ENCODE assay signal across 20 cellular contexts in genomic region chr3:24344784-24345439, GRCh38.
DNase-seq lines count a peak whose midpoint lies in the region; ATAC-seq and TF ChIP-seq lines count a peak whose summit lies in the region.
"Had no signal": no experiment of that assay in that cellular context is flagged by ENCODE, and none has a peak within 500 bp of the region (broad histone marks: within the 10 kb centered on the region; RNA-seq: fewer than 3 reads in every experiment).

No MANE protein-coding gene starts in this region.

- no peak overlapping the region for H3K18ac ChIP-seq in mesenchymal stem cell (ENCODE audit: low read depth in 1 of 2, low read length in 2 of 2)

- no peak overlapping the region for H2BK12ac ChIP-seq in mesenchymal stem cell (ENCODE audit: low read length in 2 of 2)

- no peak for ATAC-seq in GM21717 (IDR thresholded peaks at IDR 0.05; ENCODE audit: unreplicated experiment)
- ATAC-seq: left colon had no signal

- H2BK5ac ChIP-seq in mesenchymal stem cell (ENCODE audit: low read depth, low read length, poor library complexity, severe bottlenecking): no peak overlapping the region

- H2BK120ac ChIP-seq in mesenchymal stem cell (ENCODE audit: low read depth, low read length): no peak overlapping the region

- in situ Hi-C loops in HAP-1 (cut with MboI; ENCODE audit: low sequenced_read_pairs): no loop called here

- H3K4me2 ChIP-seq in fibroblast of lung (ENCODE audit: extremely low read depth, insufficient read depth, low read length): peak overlapping the region; percentile 40
- H3K4me2 ChIP-seq in mesenchymal stem cell (ENCODE audit: low read length, poor library complexity, severe bottlenecking): no peak overlapping the region

- no peak overlapping the region for H2AK5ac ChIP-seq in mesenchymal stem cell (ENCODE audit: low read length, severe bottlenecking)

- H3K36me3 ChIP-seq in fibroblast of lung (ENCODE audit: control insufficient read depth, insufficient read depth, low read length): no peaks in the 10 kb centered on the region
- no peaks in the 10 kb centered on the region for H3K36me3 ChIP-seq in mesenchymal stem cell (ENCODE audit: control insufficient read depth in 1 of 2, insufficient read depth in 2 of 2, low read depth in 1 of 2, low read length in 2 of 2)
- no peaks in the 10 kb centered on the region for H3K36me3 ChIP-seq in HAP-1 (replicated peaks)
- H3K36me3 ChIP-seq: breast epithelium, transverse colon had no signal

- no peak overlapping the region for H3K9ac ChIP-seq in fibroblast of lung (ENCODE audit: insufficient read depth, low read length)
- no peak overlapping the region for H3K9ac ChIP-seq in mesenchymal stem cell (ENCODE audit: low read length)

- no peak overlapping the region for H3K4ac ChIP-seq in mesenchymal stem cell (ENCODE audit: low read depth in 1 of 2, low read length in 2 of 2)

- H3K9me3 ChIP-seq in fibroblast of lung (ENCODE audit: control insufficient read depth, insufficient read depth, low read depth, low read length) (no peaks in the 10 kb centered on the region), mesenchymal stem cell (ENCODE audit: control insufficient read depth, low read length) (no peaks in the 10 kb centered on the region), HAP-1 (no peaks in the 10 kb centered on the region)
- H3K9me3 ChIP-seq: breast epithelium, transverse colon had no signal

- H3K4me3 ChIP-seq in fibroblast of lung (replicated peaks in 1 of 4; ENCODE audit: control extremely low read depth in 1 of 4, insufficient read depth in 1 of 4, low read depth in 3 of 4, low read length in 4 of 4): no peak overlapping the region
- H3K4me3 ChIP-seq in mesenchymal stem cell (ENCODE audit: insufficient read depth in 1 of 2, low read depth in 1 of 2, low read length in 2 of 2): no peak overlapping the region
- H3K4me3 ChIP-seq in HAP-1: no peak overlapping the region
- H3K4me3 ChIP-seq: breast epithelium, transverse colon had no signal

- H4K20me1 ChIP-seq in fibroblast of lung (ENCODE audit: control insufficient read depth, extremely low read depth, insufficient read depth, low read length): no peaks in the 10 kb centered on the region

- no peak overlapping the region for H2BK15ac ChIP-seq in mesenchymal stem cell (ENCODE audit: low read depth, poor library complexity, severe bottlenecking)

- H2AFZ ChIP-seq in fibroblast of lung (ENCODE audit: low read length): no peak overlapping the region
- no peak overlapping the region for H2AFZ ChIP-seq in mesenchymal stem cell (ENCODE audit: low read depth, low read length)

- H3K23ac ChIP-seq in mesenchymal stem cell (ENCODE audit: low read length in 2 of 2): no peak overlapping the region

- peak; percentile 4 for DNase-seq in GM03348 (ENCODE audit: low spot score)
- DNase-seq in NCI-H446 treated with DMSO at 0.1 percent for 48 hours (lab: John Stamatoyannopoulos, UW): peak; percentile 63
- DNase-seq in fibroblast of lung (ENCODE audit: low read depth in 2 of 2): peak; percentile 67 to 89
- DNase-seq in mesenchymal stem cell: peak; percentile 53
- no peak for DNase-seq in HAP-1 (ENCODE audit: low spot score in 2 of 2)
- no peak for DNase-seq in DMS79 treated with DMSO at 0.1 percent for 48 hours (lab: John Stamatoyannopoulos, UW)
- DNase-seq in activated CD8-positive, alpha-beta memory T cell treated with anti-CD3 and anti-CD28 coated beads for 24 hours: no peak
- DNase-seq: activated CD4-positive, alpha-beta T cell treated with anti-CD3 and anti-CD28 coated beads for 1 hour; CD4-positive, alpha-beta memory T cell; dermis blood vessel endothelial cell; H9; left colon; NCI-H1105; NCI-H2081 treated with DMSO at 0.1 percent for 48 hours; NCI-H524; small intestine; stimulated activated naive CD4-positive, alpha-beta T cell treated with Interleukin-2 at 50 U/mL for 16 hours; transverse colon had no signal

- TF ChIP-seq CTCF in fibroblast of lung (conservative IDR thresholded peaks at IDR 0.05 in 1 of 2, IDR thresholded peaks at IDR 0.05 in 1 of 2; ENCODE audit: low read depth in 1 of 2, low read length in 2 of 2): no peak

- 94% methylated on average over 2 of the region's 3 CpGs for WGBS in mesenchymal stem cell

- H4K91ac ChIP-seq in mesenchymal stem cell (ENCODE audit: low read length): no peak overlapping the region

- peaks cover 4% of the 10 kb centered on the region for H3K4me1 ChIP-seq in fibroblast of lung (ENCODE audit: control insufficient read depth, extremely low read depth, insufficient read depth, low read length)
- H3K4me1 ChIP-seq in mesenchymal stem cell (ENCODE audit: control insufficient read depth, insufficient read depth, low read depth, low read length): no peaks in the 10 kb centered on the region
- H3K4me1 ChIP-seq in HAP-1: peaks cover 4% of the 10 kb centered on the region

- H3K27me3 ChIP-seq in fibroblast of lung (ENCODE audit: control insufficient read depth, insufficient read depth, low read length) (no peaks in the 10 kb centered on the region), mesenchymal stem cell (ENCODE audit: control insufficient read depth in 1 of 2, insufficient read depth in 1 of 2, low read length in 2 of 2) (no peaks in the 10 kb centered on the region), HAP-1 (ENCODE audit: low read depth) (no peaks in the 10 kb centered on the region)
- H3K27me3 ChIP-seq: breast epithelium, transverse colon had no signal

- peaks cover 5% of the 10 kb centered on the region for H3K79me1 ChIP-seq in mesenchymal stem cell (replicated peaks; ENCODE audit: low read length, poor library complexity, severe bottlenecking)

- H3K27ac ChIP-seq in fibroblast of lung (ENCODE audit: insufficient read depth, low read length) (no peak overlapping the region), mesenchymal stem cell (ENCODE audit: low read length, poor library complexity, severe bottlenecking) (no peak overlapping the region)
- H3K27ac ChIP-seq: breast epithelium, transverse colon had no signal

- H3K79me2 ChIP-seq in fibroblast of lung (ENCODE audit: control insufficient read depth, insufficient read depth, low read length): no peaks in the 10 kb centered on the region

- H4K8ac ChIP-seq in mesenchymal stem cell (ENCODE audit: low read length): no peak overlapping the region

- H3K14ac ChIP-seq in mesenchymal stem cell (ENCODE audit: low read length in 2 of 2): no peak overlapping the region

Comparison
In these comparisons a context has a peak if more than half of its experiments do, and no peak if none do; other contexts are left out.
1. DNase-seq: peak in GM03348 (single experiment), NCI-H446 treated with DMSO at 0.1 percent for 48 hours (single experiment), fibroblast of lung (2 of 2) and mesenchymal stem cell (single experiment); none in HAP-1 (0 of 2), DMS79 treated with DMSO at 0.1 percent for 48 hours (single experiment) and activated CD8-positive, alpha-beta memory T cell treated with anti-CD3 and anti-CD28 coated beads for 24 hours (single experiment).